ENCODE assay signal across 26 cellular contexts in genomic region chr7:126805351-126805750, GRCh38.
"Had no signal": no experiment of that assay in that cellular context is flagged by ENCODE, and none has a peak within 500 bp of the region (broad histone marks: within the 10 kb centered on the region; RNA-seq: fewer than 3 reads in every experiment).

No MANE protein-coding gene starts in this region.

- H3K27ac ChIP-seq: ascending aorta, breast epithelium, cardiac muscle cell, colonic mucosa had no signal

- H3K36me3 Mint-ChIP-seq: activated naive CD4-positive, alpha-beta T cell treated with anti-CD3 and anti-CD28 coated beads, Interleukin-2, amount 10 ng/mL, durations not matched to agents 7 days and 5 days; activated naive CD4-positive, alpha-beta T cell treated with anti-CD3 and anti-CD28 coated beads, Interleukin-2, amount 50 U/mL, for 72 hours; activated naive CD8-positive, alpha-beta T cell treated with anti-CD3 and anti-CD28 coated beads, Interleukin-2, amount 10 ng/mL, durations not matched to agents 7 days and 5 days; brain had no signal

- H3K27ac Mint-ChIP-seq: activated CD4-positive, alpha-beta memory T cell treated with anti-CD3 and anti-CD28 coated beads, Interleukin-2, amount 10 ng/mL, durations not matched to agents 7 days and 5 days; activated CD4-positive, alpha-beta T cell treated with anti-CD3 and anti-CD28 coated beads, Interleukin-2, amount 10 ng/mL, durations not matched to agents 7 days and 5 days; activated naive CD4-positive, alpha-beta T cell treated with anti-CD3 and anti-CD28 coated beads, Interleukin-2, amount 10 ng/mL, durations not matched to agents 7 days and 5 days; activated naive CD4-positive, alpha-beta T cell treated with anti-CD3 and anti-CD28 coated beads, Interleukin-2, amount 50 U/mL, for 72 hours; activated naive CD8-positive, alpha-beta T cell treated with anti-CD3 and anti-CD28 coated beads, Interleukin-2, amount 10 ng/mL, durations not matched to agents 7 days and 5 days; activated T-cell treated with anti-CD3 and anti-CD28 coated beads, Interleukin-2, amount 50 U/mL, for 24 hours; activated T-cell treated with anti-CD3 and anti-CD28 coated beads, Interleukin-2, amount 50 U/mL, for 72 hours; brain had no signal

- H3K27me3 Mint-ChIP-seq: activated CD4-positive, alpha-beta memory T cell treated with anti-CD3 and anti-CD28 coated beads, Interleukin-2, amount 10 ng/mL, durations not matched to agents 7 days and 5 days; activated CD4-positive, alpha-beta T cell treated with anti-CD3 and anti-CD28 coated beads, Interleukin-2, amount 10 ng/mL, durations not matched to agents 7 days and 5 days; activated naive CD4-positive, alpha-beta T cell treated with anti-CD3 and anti-CD28 coated beads, Interleukin-2, amount 10 ng/mL, durations not matched to agents 7 days and 5 days; activated naive CD8-positive, alpha-beta T cell treated with anti-CD3 and anti-CD28 coated beads, Interleukin-2, amount 10 ng/mL, durations not matched to agents 7 days and 5 days; brain had no signal

- H3K4me1 ChIP-seq: ascending aorta, breast epithelium, colonic mucosa had no signal

- H3K27me3 ChIP-seq: ascending aorta, breast epithelium, cardiac muscle cell, colonic mucosa had no signal

- H3K4me3 Mint-ChIP-seq: activated CD4-positive, alpha-beta memory T cell treated with anti-CD3 and anti-CD28 coated beads, Interleukin-2, amount 10 ng/mL, durations not matched to agents 7 days and 5 days; activated CD4-positive, alpha-beta T cell treated with anti-CD3 and anti-CD28 coated beads, Interleukin-2, amount 10 ng/mL, durations not matched to agents 7 days and 5 days; activated naive CD4-positive, alpha-beta T cell treated with anti-CD3 and anti-CD28 coated beads, Interleukin-2, amount 10 ng/mL, durations not matched to agents 7 days and 5 days; activated naive CD8-positive, alpha-beta T cell treated with anti-CD3 and anti-CD28 coated beads, Interleukin-2, amount 10 ng/mL, durations not matched to agents 7 days and 5 days; activated T-cell treated with anti-CD3 and anti-CD28 coated beads, Interleukin-2, amount 50 U/mL, for 24 hours; activated T-cell treated with anti-CD3 and anti-CD28 coated beads, Interleukin-2, amount 50 U/mL, for 72 hours; brain had no signal

- H3K4me3 ChIP-seq: ascending aorta, breast epithelium, cardiac muscle cell, colonic mucosa had no signal

- H3K9me3 ChIP-seq: ascending aorta, colonic mucosa had no signal

- H3K9me3 Mint-ChIP-seq: activated CD4-positive, alpha-beta memory T cell treated with anti-CD3 and anti-CD28 coated beads, Interleukin-2, amount 10 ng/mL, durations not matched to agents 7 days and 5 days; activated CD4-positive, alpha-beta T cell treated with anti-CD3 and anti-CD28 coated beads, Interleukin-2, amount 10 ng/mL, durations not matched to agents 7 days and 5 days; activated naive CD8-positive, alpha-beta T cell treated with anti-CD3 and anti-CD28 coated beads, Interleukin-2, amount 10 ng/mL, durations not matched to agents 7 days and 5 days; activated T-cell treated with anti-CD3 and anti-CD28 coated beads, Interleukin-2, amount 50 U/mL, for 72 hours had no signal

- ATAC-seq: activated naive CD4-positive, alpha-beta T cell treated with anti-CD3 and anti-CD28 coated beads, Interleukin-2, amount 50 U/mL, for 72 hours; activated T-cell treated with anti-CD3 and anti-CD28 coated beads, Interleukin-2, amount 50 U/mL, for 72 hours; esophagus mucosa had no signal

- DNase-seq: activated CD4-positive, alpha-beta memory T cell treated with anti-CD3 and anti-CD28 coated beads, Interleukin-2, amount 10 ng/mL, durations not matched to agents 7 days and 5 days; activated CD4-positive, alpha-beta T cell treated with anti-CD3 and anti-CD28 coated beads for 1 hour; activated CD4-positive, alpha-beta T cell treated with anti-CD3 and anti-CD28 coated beads for 4 hours; activated CD4-positive, alpha-beta T cell treated with anti-CD3 and anti-CD28 coated beads, Interleukin-2, amount 10 ng/mL, durations not matched to agents 7 days and 5 days; activated CD4-positive, alpha-beta T cell treated with anti-CD3 and anti-CD28 coated beads, Interleukin-2, amount 50 U/mL, for 4 hours; activated CD8-positive, alpha-beta memory T cell treated with anti-CD3 and anti-CD28 coated beads, Interleukin-2, amount 50 U/mL, for 48 hours; activated gamma-delta T cell; activated naive CD4-positive, alpha-beta T cell; activated naive CD4-positive, alpha-beta T cell treated with anti-CD3 and anti-CD28 coated beads, Interleukin-2, amount 10 ng/mL, durations not matched to agents 7 days and 5 days; activated naive CD8-positive, alpha-beta T cell treated with anti-CD3 and anti-CD28 coated beads, Interleukin-2, amount 10 ng/mL, durations not matched to agents 7 days and 5 days; activated T-cell treated with anti-CD3 and anti-CD28 coated beads for 4 hours; activated T-cell treated with anti-CD3 and anti-CD28 coated beads, Interleukin-2, amount 50 U/mL, for 24 hours; activated T-cell treated with anti-CD3 and anti-CD28 coated beads, Interleukin-2, amount 50 U/mL, for 72 hours; central memory CD4-positive, alpha-beta T cell; cerebellar nuclear complex; colonic mucosa; effector CD8-positive, alpha-beta T cell; foreskin fibroblast; head of caudate nucleus; T-helper 2 cell had no signal

- H3K36me3 ChIP-seq: ascending aorta, breast epithelium, cardiac muscle cell, colonic mucosa had no signal

- H3K4me1 Mint-ChIP-seq: activated CD4-positive, alpha-beta memory T cell treated with anti-CD3 and anti-CD28 coated beads, Interleukin-2, amount 10 ng/mL, durations not matched to agents 7 days and 5 days; activated CD4-positive, alpha-beta T cell treated with anti-CD3 and anti-CD28 coated beads, Interleukin-2, amount 10 ng/mL, durations not matched to agents 7 days and 5 days; activated naive CD4-positive, alpha-beta T cell treated with anti-CD3 and anti-CD28 coated beads, Interleukin-2, amount 10 ng/mL, durations not matched to agents 7 days and 5 days; activated naive CD8-positive, alpha-beta T cell treated with anti-CD3 and anti-CD28 coated beads, Interleukin-2, amount 10 ng/mL, durations not matched to agents 7 days and 5 days; brain had no signal
